ENCODE assay signal across 1 cellular context in genomic region chr1:206470692-206471414, GRCh38.
A peak's percentile ranks its signal among the peaks of the same experiment; 100 is the strongest.
TF ChIP-seq lines count a peak whose summit lies in the region.

No MANE protein-coding gene starts in this region.

TF ChIP-seq in H1, 55 proteins besides CTCF, POLR2A, EP300 and RAD21:
- TF ChIP-seq GABPA (IDR thresholded peaks at IDR 0.05; ENCODE audit: borderline replicate concordance, insufficient read depth, low read length) (0 out of 2 replicates have a peak, but pooled peaks have one; percentile 48), ASH2L (IDR thresholded peaks at IDR 0.05; ENCODE audit: low read length) (peak; percentile 48), HDAC2 (IDR thresholded peaks at IDR 0.05; ENCODE audit: borderline replicate concordance in 1 of 2, low read depth in 2 of 2, low read length in 2 of 2) (0 out of 4 replicates have a peak, but pooled peaks of 1 of the 2 experiments have one; percentile 5), ATF3 (IDR thresholded peaks at IDR 0.05; ENCODE audit: insufficient read depth, low read depth, low read length) (no peak)
- TF ChIP-seq, protein P1, sequence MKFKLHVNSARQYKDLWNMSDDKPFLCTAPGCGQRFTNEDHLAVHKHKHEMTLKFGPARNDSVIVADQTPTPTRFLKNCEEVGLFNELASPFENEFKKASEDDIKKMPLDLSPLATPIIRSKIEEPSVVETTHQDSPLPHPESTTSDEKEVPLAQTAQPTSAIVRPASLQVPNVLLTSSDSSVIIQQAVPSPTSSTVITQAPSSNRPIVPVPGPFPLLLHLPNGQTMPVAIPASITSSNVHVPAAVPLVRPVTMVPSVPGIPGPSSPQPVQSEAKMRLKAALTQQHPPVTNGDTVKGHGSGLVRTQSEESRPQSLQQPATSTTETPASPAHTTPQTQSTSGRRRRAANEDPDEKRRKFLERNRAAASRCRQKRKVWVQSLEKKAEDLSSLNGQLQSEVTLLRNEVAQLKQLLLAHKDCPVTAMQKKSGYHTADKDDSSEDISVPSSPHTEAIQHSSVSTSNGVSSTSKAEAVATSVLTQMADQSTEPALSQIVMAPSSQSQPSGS (IDR thresholded peaks at IDR 0.05; ENCODE audit: low read length), result no peak
